Comparison of ENCODE assay signal across 8 cellular contexts in genomic region chr19:45444318-45445041, GRCh38. TPM values are rescaled to one million over a fixed set of nuclear protein-coding genes. Genes with fewer than 3 reads are reported as not detected.
DNase-seq lines count a peak whose midpoint lies in the region; ATAC-seq and TF ChIP-seq lines count a peak whose summit lies in the region.

No MANE protein-coding gene starts in this region.

- TF ChIP-seq POLR2A in HCT116 (IDR thresholded peaks at IDR 0.05; ENCODE audit: borderline replicate concordance, extremely low read depth, insufficient read depth, insufficient read length) (no peak), right lobe of liver (IDR thresholded peaks at IDR 0.05) (peak; percentile 12)

- H3K9me3 ChIP-seq in HCT116 (ENCODE audit: control insufficient read depth in 1 of 2, insufficient read depth in 1 of 2, low read depth in 1 of 2, low read length in 2 of 2) (no peaks in the 10 kb centered on the region), right lobe of liver (no peaks in the 10 kb centered on the region)

- H3K27me3 ChIP-seq in HCT116 (ENCODE audit: insufficient read depth, low read length) (no peaks in the 10 kb centered on the region), right lobe of liver (no peaks in the 10 kb centered on the region)

- TF ChIP-seq CTCF in HCT116 (IDR thresholded peaks at IDR 0.05 in 2 of 3, conservative IDR thresholded peaks at IDR 0.05 in 1 of 3; ENCODE audit: borderline replicate concordance in 1 of 3, insufficient read depth in 1 of 3, low read depth in 2 of 3, low read length in 2 of 3) (no peak), right lobe of liver (IDR thresholded peaks at IDR 0.05) (no peak)

- TF ChIP-seq RAD21 in HCT116 (IDR thresholded peaks at IDR 0.05; ENCODE audit: low read depth): no peak

- POLR2A ChIA-PET in HCT116 (lab: Charles Lee): no interaction called here

- 7% methylated on average over 39 of the region's 47 CpGs for WGBS in right lobe of liver (ENCODE audit: insufficient coverage, low coverage, low lambda C conversion rate, missing lambda C conversion rate)

- H3K4me3 ChIP-seq in HCT116 (replicated peaks in 1 of 2; ENCODE audit: low read depth in 1 of 2, low read length in 2 of 2): peak overlapping the region in 1 of 2 experiments; percentile 48; a peak in 1 of 4 replicates
- H3K4me3 ChIP-seq in right lobe of liver: peak overlapping the region; percentile 35 to 46 (median 39)

- H3K4me1 ChIP-seq in HCT116 (ENCODE audit: control insufficient read depth in 1 of 2, insufficient read depth in 2 of 2, low read length in 2 of 2) (peaks cover 42 to 65% of the 10 kb centered on the region in 2 experiments), right lobe of liver (peaks cover 0 to 13% (median 6%) of the 10 kb centered on the region in 4 donors)

- TSS peak; percentile 28 for BruUV-seq in HCT116 (replicated peaks; lab: Mats Ljungman, UMichigan)

- no peak overlapping the region for H2AFZ ChIP-seq in HCT116 (ENCODE audit: low read depth, low read length, poor library complexity, severe bottlenecking)

- intact Hi-C loops in HCT116 (cut with micrococcal nuclease): no loop called here
- intact Hi-C loops in right lobe of liver (cut with DNase I): loop anchor here in 1 of 2 donors (5.0 kb wide), 1 partner anchor 33 kb away; no protein-coding TSS in a partner anchor

- ATAC-seq in HCT116: peak; percentile 17
- ATAC-seq in right lobe of liver: peak; percentile 73 to 84 (median 82)
- no peak for ATAC-seq in HG03442 (IDR thresholded peaks at IDR 0.05; ENCODE audit: unreplicated experiment)

- H3K27ac ChIP-seq in HCT116 (ENCODE audit: low read depth, low read length) (peak overlapping the region; percentile 27), right lobe of liver (peak overlapping the region; percentile 64 to 72 (median 65))

- no peaks in the 10 kb centered on the region for H3K79me2 ChIP-seq in HCT116 (ENCODE audit: insufficient read depth, low read length)

- H3K9ac ChIP-seq in HCT116 (ENCODE audit: low read length): peak overlapping the region; percentile 70

- no peaks in the 10 kb centered on the region for H3K9me2 ChIP-seq in HCT116 (ENCODE audit: insufficient read depth)

- no peaks in the 10 kb centered on the region for H4K20me1 ChIP-seq in HCT116 (ENCODE audit: insufficient read depth)

- H3K4me2 ChIP-seq in HCT116 (ENCODE audit: low read length): peak overlapping the region; percentile 75

- RAD21 ChIA-PET in HCT116 (lab: Charles Lee; ENCODE audit: low non-redundant PET in 1 of 2, low total read pairs in 2 of 2, uncharacterized antibody in 2 of 2, unreplicated experiment in 2 of 2): no interaction called here

- CTCF ChIA-PET in HCT116 (lab: Charles Lee): interaction anchor here (1.0 kb wide), 1 partner anchor 35 kb away, joined by 3 read pairs; no protein-coding TSS in a partner anchor

- DNase-seq in Daoy (ENCODE audit: low read depth): peak; percentile 89
- no peak for DNase-seq in HCT116 (ENCODE audit: low read depth, low spot score)
- DNase-seq in NCI-H526 (lab: John Stamatoyannopoulos, UW): peak; percentile 40 to 88
- peak; percentile 81 to 85 for DNase-seq in activated CD4-positive, alpha-beta T cell treated with anti-CD3 and anti-CD28 coated beads, Interleukin-2, amount 50 U/mL, for 48 hours
- DNase-seq in ecto neural progenitor cell (ENCODE audit: low spot score): peak; percentile 96
- DNase-seq in right lobe of liver: peak; percentile 96 to 98 (median 97)
- peak in 2 of 3 experiments; percentile 61 to 73 for DNase-seq in stimulated activated CD4-positive, alpha-beta T cell treated with anti-CD3 and anti-CD28 coated beads, TNF-alpha, amount 100 ng/mL, for 24 hours (ENCODE audit: low read depth in 3 of 3)

- no peaks in the 10 kb centered on the region for H3K36me3 ChIP-seq in HCT116 (ENCODE audit: control insufficient read depth in 1 of 2, insufficient read depth in 2 of 2, low read length in 2 of 2)
- H3K36me3 ChIP-seq in right lobe of liver: no peaks in the 10 kb centered on the region

TF ChIP-seq in HCT116, 20 proteins besides CTCF, POLR2A, EP300 and RAD21:
- no peak for TF ChIP-seq ATF3 (IDR thresholded peaks at IDR 0.05)
- TF ChIP-seq ZFX (IDR thresholded peaks at IDR 0.05): 0 out of 2 replicates have a peak, but pooled peaks have one; percentile 10
TF ChIP-seq in HCT116: peak in this region for 1.

RNA-seq across cellular contexts. Expression of gene ERCC1, which starts 20.8 kb away (rescaled TPM):
- total RNA-seq in Daoy (2014; rRNA removed; shearing (Covaris generic)): 121 and 154 TPM in 2 replicates
- 103 TPM for total RNA-seq in HCT116 (2021; ENCODE audit: unreplicated experiment)
- 96.9 and 130 TPM in 2 replicates for polyA plus RNA-seq in HCT116 (2012)
- total RNA-seq in right lobe of liver: 10 to 100 TPM; 19.2 to 29.4 (median 22.6) TPM

RNA-seq across cellular contexts. Expression of gene FOSB, which starts 23.3 kb away (rescaled TPM):
- 0.80 and 0.83 TPM in 2 replicates for total RNA-seq in Daoy (2014; rRNA removed; shearing (Covaris generic))
- total RNA-seq in HCT116 (2021; ENCODE audit: unreplicated experiment) (12.6 TPM), right lobe of liver (1 to 10 TPM in 1 of 6 experiments, under 1 TPM in 5; 0.19 to 1.2 (median 0.44) TPM)
- polyA plus RNA-seq in HCT116 (2012): 84.7 and 216 TPM in 2 replicates

RNA-seq across cellular contexts. Expression of gene POLR1G, which starts 38.0 kb away (rescaled TPM):
- 24.7 and 32.1 TPM in 2 replicates for total RNA-seq in Daoy (2014; rRNA removed; shearing (Covaris generic))
- 30.5 TPM for total RNA-seq in HCT116 (2021; ENCODE audit: unreplicated experiment)
- polyA plus RNA-seq in HCT116 (2012): 9.4 and 11.6 TPM in 2 replicates
- total RNA-seq in right lobe of liver: 1 to 10 TPM; 1.3 to 4.5 (median 3.2) TPM

RNA-seq across cellular contexts. Expression of gene PPP1R13L, which starts 39.6 kb away (rescaled TPM):
- total RNA-seq in Daoy (2014; rRNA removed; shearing (Covaris generic)): 3.7 and 13.4 TPM in 2 replicates
- total RNA-seq in HCT116 (2021; ENCODE audit: unreplicated experiment): 89.1 TPM
- 125 and 158 TPM in 2 replicates for polyA plus RNA-seq in HCT116 (2012)
- 10 to 100 TPM in 4 of 6 experiments, 1 to 10 TPM in 2; 6.9 to 22.9 (median 14.6) TPM for total RNA-seq in right lobe of liver

RNA-seq across cellular contexts. Expression of gene RTN2, which starts 52.4 kb away (rescaled TPM):
- 0.98 and 3.5 TPM in 2 replicates for total RNA-seq in Daoy (2014; rRNA removed; shearing (Covaris generic))
- total RNA-seq in HCT116 (2021; ENCODE audit: unreplicated experiment) (21.7 TPM), right lobe of liver (1 to 10 TPM; 1.5 to 7.2 (median 2.9) TPM)
- polyA plus RNA-seq in HCT116 (2012): 30.2 and 32.4 TPM in 2 replicates
